ENCODE assay signal across 11 cellular contexts in the genomic region with DNA sequence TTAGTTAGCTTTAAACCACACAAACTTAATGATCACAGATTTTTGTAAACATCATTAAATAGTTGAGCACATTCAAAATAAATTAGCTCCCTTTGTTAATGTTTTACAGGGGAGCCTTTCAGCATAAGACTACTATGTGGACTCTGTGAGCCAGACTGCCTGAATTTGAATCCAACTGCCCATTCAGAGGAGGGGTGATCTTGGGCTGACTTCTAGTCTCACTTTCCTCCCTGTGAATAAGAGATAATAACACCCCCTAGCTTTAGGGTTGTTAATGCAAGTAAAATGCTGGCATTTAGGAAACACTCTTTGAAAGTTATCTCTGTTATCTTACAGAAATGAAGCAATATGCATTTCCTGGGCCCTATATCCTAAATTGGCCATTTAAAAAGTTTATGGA. TPM values are rescaled to one million over a fixed set of nuclear protein-coding genes. Genes with fewer than 3 reads are reported as not detected.
"Had no signal": no experiment of that assay in that cellular context is flagged by ENCODE, and none has a peak within 500 bp of the region (broad histone marks: within the 10 kb centered on the region; RNA-seq: fewer than 3 reads in every experiment).

No MANE protein-coding gene starts in this region.

RNA-seq across cellular contexts. Expression of a gene that starts 23.6 kb away (rescaled TPM):
- total RNA-seq: activated CD4-positive, alpha-beta T cell treated with anti-CD3 and anti-CD28 coated beads, Interleukin-2, amount 10 ng/mL, durations not matched to agents 24 days and 14 days; activated CD8-positive, alpha-beta memory T cell treated with anti-CD3 and anti-CD28 coated beads for 36 hours; activated CD8-positive, alpha-beta T cell treated with anti-CD3 and anti-CD28 coated beads for 36 hours; activated naive CD8-positive, alpha-beta T cell treated with anti-CD3 and anti-CD28 coated beads for 36 hours; activated T-cell treated with anti-CD3 and anti-CD28 coated beads, Interleukin-2, amount 50 U/mL, for 72 hours; activated T-helper 17 cell treated with anti-CD3 and anti-CD28 coated beads, Interleukin-2, amount 50 U/mL, for 72 hours; LHCN-M2; MCF 10A; SJCRH30; T-helper 1 cell treated with Interleukin-12 subunit alpha and Interleukin-12 subunit beta and Interleukin-4 antibody, amounts not matched to agents 30 ng/mL and 1 ng/mL, for 36 hours; T-helper 2 cell treated with Interferon-gamma antibody and Interleukin-4, amounts not matched to agents 100 ng/mL and 5 ng/mL, for 36 hours had no signal
